In genomic region chr20:4102381-4102780, GRCh38 we compare ENCODE assay signal across 16 cellular contexts. TPM values are rescaled to one million over a fixed set of nuclear protein-coding genes. Genes with fewer than 3 reads are reported as not detected.
DNase-seq lines count a peak whose midpoint lies in the region; ATAC-seq and TF ChIP-seq lines count a peak whose summit lies in the region.
"Had no signal": no experiment of that assay in that cellular context is flagged by ENCODE, and none has a peak within 500 bp of the region (broad histone marks: within the 10 kb centered on the region; RNA-seq: fewer than 3 reads in every experiment).

No MANE protein-coding gene starts in this region.

- H3K27ac Mint-ChIP-seq in activated T-cell treated with anti-CD3 and anti-CD28 coated beads, Interleukin-2, amount 50 U/mL, for 72 hours, result no peak overlapping the region
- H3K27ac Mint-ChIP-seq: activated B cell treated with CpG ODN at 0.5 μM for 24 hours, mesothelial cell of epicardium had no signal

- intact Hi-C loops in left ventricle myocardium superior (cut with micrococcal nuclease), result no loop called here

- ATAC-seq in activated T-cell treated with anti-CD3 and anti-CD28 coated beads, Interleukin-2, amount 50 U/mL, for 72 hours (replicated peaks in 1 of 2), result peak; percentile 39 to 67
- ATAC-seq in activated T-cell treated with anti-CD3 and anti-CD28 coated beads, Interleukin-2, amount 50 U/mL, for 4 hours, result no peak
- no peak for ATAC-seq in HG02759 (IDR thresholded peaks at IDR 0.05; ENCODE audit: unreplicated experiment)
- ATAC-seq in left ventricle myocardium superior, result no peak

- H3K27me3 Mint-ChIP-seq in activated T-cell treated with anti-CD3 and anti-CD28 coated beads, Interleukin-2, amount 50 U/mL, for 72 hours (ENCODE audit: low read depth), result no peaks in the 10 kb centered on the region
- no peaks in the 10 kb centered on the region for H3K27me3 Mint-ChIP-seq in activated T-cell treated with anti-CD3 and anti-CD28 coated beads, Interleukin-2, amount 50 U/mL, for 4 hours (ENCODE audit: low read depth)

- H3K4me1 Mint-ChIP-seq in activated T-cell treated with anti-CD3 and anti-CD28 coated beads, Interleukin-2, amount 50 U/mL, for 72 hours (ENCODE audit: low read depth), result no peaks in the 10 kb centered on the region
- no peaks in the 10 kb centered on the region for H3K4me1 Mint-ChIP-seq in activated T-cell treated with anti-CD3 and anti-CD28 coated beads, Interleukin-2, amount 50 U/mL, for 4 hours (ENCODE audit: low read depth)
- H3K4me1 Mint-ChIP-seq: IgD-negative memory B cell, mesothelial cell of epicardium had no signal

- DNase-seq in activated T-cell treated with anti-CD3 and anti-CD28 coated beads, Interleukin-2, amount 50 U/mL, for 72 hours, result no peak
- no peak for DNase-seq in activated T-cell treated with anti-CD3 and anti-CD28 coated beads, Interleukin-2, amount 50 U/mL, for 4 hours
- peak; percentile 64 for DNase-seq in RPMI7951 (ENCODE audit: low read depth)
- DNase-seq in epithelial cell of esophagus (ENCODE audit: low read depth), result peak; percentile 71
- DNase-seq in skeletal muscle cell (ENCODE audit: low read depth), result peak; percentile 89
- DNase-seq in pons (ENCODE audit: low spot score), result no peak
- no peak for DNase-seq in left ventricle myocardium superior
- DNase-seq: activated B cell treated with CpG ODN at 0.5 μM for 24 hours; activated T-cell treated with anti-CD3 and anti-CD28 coated beads, Interleukin-2, amount 50 U/mL, for 1 hour; dorsolateral prefrontal cortex; GOT3; NCI-H1105 treated with DMSO at 0.1 percent for 48 hours; occipital lobe had no signal

- no peak for TF ChIP-seq CTCF in epithelial cell of esophagus (IDR thresholded peaks at IDR 0.05; ENCODE audit: insufficient read depth, low read depth, low read length, missing control alignments)

- H3K4me3 ChIP-seq in epithelial cell of esophagus (ENCODE audit: low read length) (no peak overlapping the region), skeletal muscle cell (ENCODE audit: low read depth, low read length) (no peak overlapping the region)
- H3K4me3 ChIP-seq: dorsolateral prefrontal cortex had no signal

- no peaks in the 10 kb centered on the region for H3K9me3 Mint-ChIP-seq in activated T-cell treated with anti-CD3 and anti-CD28 coated beads, Interleukin-2, amount 50 U/mL, for 72 hours
- H3K9me3 Mint-ChIP-seq in activated T-cell treated with anti-CD3 and anti-CD28 coated beads, Interleukin-2, amount 50 U/mL, for 4 hours, result no peaks in the 10 kb centered on the region
- H3K9me3 Mint-ChIP-seq: activated B cell treated with CpG ODN at 0.5 μM for 24 hours, IgD-negative memory B cell, mesothelial cell of epicardium had no signal

- H3K4me3 Mint-ChIP-seq in activated T-cell treated with anti-CD3 and anti-CD28 coated beads, Interleukin-2, amount 50 U/mL, for 72 hours, result no peak overlapping the region
- no peak overlapping the region for H3K4me3 Mint-ChIP-seq in activated T-cell treated with anti-CD3 and anti-CD28 coated beads, Interleukin-2, amount 50 U/mL, for 4 hours
- H3K4me3 Mint-ChIP-seq: activated B cell treated with CpG ODN at 0.5 μM for 24 hours, IgD-negative memory B cell, mesothelial cell of epicardium had no signal

- H3K36me3 Mint-ChIP-seq in activated T-cell treated with anti-CD3 and anti-CD28 coated beads, Interleukin-2, amount 50 U/mL, for 72 hours (ENCODE audit: insufficient read depth in 2 of 2), result no peaks in the 10 kb centered on the region
- H3K36me3 Mint-ChIP-seq in activated T-cell treated with anti-CD3 and anti-CD28 coated beads, Interleukin-2, amount 50 U/mL, for 4 hours (ENCODE audit: insufficient read depth), result no peaks in the 10 kb centered on the region
- H3K36me3 Mint-ChIP-seq: mesothelial cell of epicardium had no signal

RNA-seq across cellular contexts. Expression of gene SMOX, which starts 46.2 kb away (rescaled TPM):
- 10 to 100 TPM; 13.3 to 19.8 TPM for total RNA-seq in activated T-cell treated with anti-CD3 and anti-CD28 coated beads, Interleukin-2, amount 50 U/mL, for 72 hours
- total RNA-seq in activated T-cell treated with anti-CD3 and anti-CD28 coated beads, Interleukin-2, amount 50 U/mL, for 4 hours, result 1 to 10 TPM; 1.2 to 6.8 (median 3.2) TPM
- 28.5 and 40.3 TPM in 2 replicates for total RNA-seq in RPMI7951 (2014; rRNA removed; shearing (Covaris generic))
- 3.0 TPM for total RNA-seq in left ventricle myocardium superior
- total RNA-seq: activated B cell treated with CpG ODN at 0.5 μM for 24 hours had no signal

Comparison
In these comparisons a context has a peak if more than half of its experiments do, and no peak if none do; other contexts are left out.
1. ATAC-seq: peak in activated T-cell treated with anti-CD3 and anti-CD28 coated beads, Interleukin-2, amount 50 U/mL, for 72 hours (2 of 2); none in activated T-cell treated with anti-CD3 and anti-CD28 coated beads, Interleukin-2, amount 50 U/mL, for 4 hours (0 of 2), HG02759 (single experiment) and left ventricle myocardium superior (single experiment).
2. DNase-seq: peak in RPMI7951 (single experiment), epithelial cell of esophagus (single experiment) and skeletal muscle cell (single experiment); none in activated T-cell treated with anti-CD3 and anti-CD28 coated beads, Interleukin-2, amount 50 U/mL, for 72 hours (0 of 2), activated T-cell treated with anti-CD3 and anti-CD28 coated beads, Interleukin-2, amount 50 U/mL, for 4 hours (single experiment), pons (single experiment) and left ventricle myocardium superior (single experiment).